ENCODE assay signal across 25 cellular contexts in genomic region chr2:54726940-54727339, GRCh38. TPM values are rescaled to one million over a fixed set of nuclear protein-coding genes. Genes with fewer than 3 reads are reported as not detected.
DNase-seq lines count a peak whose midpoint lies in the region; ATAC-seq and TF ChIP-seq lines count a peak whose summit lies in the region.
"Had no signal": no experiment of that assay in that cellular context is flagged by ENCODE, and none has a peak within 500 bp of the region (broad histone marks: within the 10 kb centered on the region; RNA-seq: fewer than 3 reads in every experiment).

No MANE protein-coding gene starts in this region.

- no peak for DNase-seq in BE2C
- DNase-seq in NCI-H69 (lab: John Stamatoyannopoulos, UW), result peak; percentile 9
- peak; percentile 51 for DNase-seq in cerebellar cortex (ENCODE audit: low spot score)
- peak; percentile 42 for DNase-seq in inferior parietal cortex (ENCODE audit: extremely low spot score)
- no peak for DNase-seq in HUDEP-2 (lab: John Stamatoyannopoulos, UW; ENCODE audit: unreplicated experiment in 76 of 76)
- DNase-seq in RWPE1 (ENCODE audit: low spot score), result no peak
- no peak for DNase-seq in COLO829 (ENCODE audit: low spot score)
- DNase-seq in left lobe of liver (ENCODE audit: low spot score), result no peak
- DNase-seq: CD4-positive, alpha-beta T cell; COR-L47; DMS53; GDM1; HCEC 1CT; NCI-H1092; NCI-H1417 treated with DMSO at 0.1 percent for 48 hours; NCI-H187; NCI-H2171 treated with DMSO at 0.1 percent for 48 hours; NCI-H345; NCI-H524; NCI-H774; RPMI8226; SHP77 had no signal

- H3K27me3 ChIP-seq in BE2C, result no peaks in the 10 kb centered on the region

- TF ChIP-seq CTCF in BE2C (IDR thresholded peaks at IDR 0.05; ENCODE audit: low read depth, low read length) (no peak), RWPE1 (conservative IDR thresholded peaks at IDR 0.05; ENCODE audit: low read depth) (no peak)

- CTCF ChIA-PET in RWPE1 (lab: Yijun Ruan, JAX), result no interaction called here

- H3K4me3 ChIP-seq in BE2C (ENCODE audit: low read depth, low read length), result peak overlapping the region; percentile 76
- H3K4me3 ChIP-seq: BLaER1, GM12878 had no signal

- H3K9me3 ChIP-seq in BE2C, result no peaks in the 10 kb centered on the region
- H3K9me3 ChIP-seq: BLaER1 had no signal

- POLR2A ChIA-PET in RWPE1 (lab: Yijun Ruan, JAX; ENCODE audit: low non-redundant PET), result no interaction called here

- no peaks in the 10 kb centered on the region; the same call in none of the 2 replicates for H3K36me3 ChIP-seq in BE2C
- H3K36me3 ChIP-seq: BLaER1 had no signal

- no peak overlapping the region for H3K27ac ChIP-seq in RWPE1
- H3K27ac ChIP-seq: BLaER1, KMS-11 had no signal

- peaks cover 4% of the 10 kb centered on the region for H3K4me1 ChIP-seq in BE2C

- ATAC-seq in left lobe of liver, result no peak
- ATAC-seq: GM12878 had no signal

RNA-seq across cellular contexts. Expression of gene EML6, which starts 3.5 kb away (rescaled TPM):
- 56.5 TPM for polyA plus RNA-seq in BE2C (2012; ENCODE audit: insufficient read depth, insufficient read length, low read depth)
- total RNA-seq in left lobe of liver, result 1.6 TPM

Comparison
In these comparisons a context has a peak if more than half of its experiments do, and no peak if none do; other contexts are left out.
1. DNase-seq: peak in NCI-H69 (single experiment), cerebellar cortex (single experiment) and inferior parietal cortex (single experiment); none in BE2C (single experiment), HUDEP-2 (0 of 76), RWPE1 (single experiment), COLO829 (single experiment) and left lobe of liver (single experiment).